Comparison of ENCODE assay signal across 8 cellular contexts in genomic region chr5:109690456-109691247, GRCh38. TPM values are rescaled to one million over a fixed set of nuclear protein-coding genes. Genes with fewer than 3 reads are reported as not detected.
DNase-seq lines count a peak whose midpoint lies in the region; ATAC-seq and TF ChIP-seq lines count a peak whose summit lies in the region.

No MANE protein-coding gene starts in this region.

- intact Hi-C loops in OCI-LY7 (cut with micrococcal nuclease; ENCODE audit: unreplicated experiment) (loop anchor here (1.0 to 10.0 kb wide), 5 partner anchors 363 to 1402 kb away; partner anchors contain the start of genes FBXL17, SLC25A46 and WDR36), mucosa of descending colon (cut with DNase I, micrococcal nuclease) (no loop called here)

- H3K4me3 ChIP-seq in ACC112 (ENCODE audit: low read depth, low read length) (peak overlapping the region; percentile 92), OCI-LY7 (ENCODE audit: low read depth, low read length, poor library complexity, severe bottlenecking) (peak overlapping the region; percentile 94), mucosa of descending colon (peak overlapping the region; percentile 81)

- H4K20me1 ChIP-seq in OCI-LY7 (ENCODE audit: insufficient read depth, low read length): peaks cover 14% of the 10 kb centered on the region

- POLR2A ChIA-PET in OCI-LY7 (lab: Charles Lee): interaction anchor here (1.1 to 2.3 kb wide), 4 partner anchors 11 to 364 kb away, joined by 3 to 9 read pairs (median 4); partner anchors contain the start of gene PJA2

- no peaks in the 10 kb centered on the region for H3K9me2 ChIP-seq in OCI-LY7 (ENCODE audit: insufficient read depth, low read length)

- H3K36me3 Mint-ChIP-seq in activated T-cell treated with anti-CD3 and anti-CD28 coated beads, Interleukin-2, amount 50 U/mL, for 4 hours (ENCODE audit: insufficient read depth): peaks cover 4% of the 10 kb centered on the region

- DNase-seq in OCI-LY7 (ENCODE audit: low spot score): peak; percentile 75
- DNase-seq in activated T-cell treated with anti-CD3 and anti-CD28 coated beads, Interleukin-2, amount 50 U/mL, for 4 hours: peak; percentile 35
- peak; percentile 89 to 94 for DNase-seq in erythroblast (lab: John Stamatoyannopoulos, UW)
- DNase-seq in mucosa of descending colon: peak; percentile 79 to 81 (median 81)
- DNase-seq in stimulated activated CD8-positive, alpha-beta memory T cell treated with anti-CD3 and anti-CD28 coated beads, Interleukin-7, amount 100 ng/mL, for 4 hours (ENCODE audit: low read depth in 2 of 2): peak; percentile 17 to 36

- H3K9me3 Mint-ChIP-seq in activated T-cell treated with anti-CD3 and anti-CD28 coated beads, Interleukin-2, amount 50 U/mL, for 4 hours: peaks cover 7% of the 10 kb centered on the region

- H3K4me1 ChIP-seq in ACC112 (ENCODE audit: control insufficient read depth, insufficient read depth, low read length, unreplicated experiment) (peaks cover 34% of the 10 kb centered on the region), OCI-LY7 (ENCODE audit: insufficient read depth, low read length, poor library complexity, severe bottlenecking) (peaks cover 36% of the 10 kb centered on the region), mucosa of descending colon (ENCODE audit: low read depth) (peaks cover 24% of the 10 kb centered on the region)

- peak; percentile 54 for TF ChIP-seq POLR2A in erythroblast (IDR thresholded peaks at IDR 0.05; ENCODE audit: low read length)

- H3K36me3 ChIP-seq in ACC112 (ENCODE audit: insufficient read depth, low read length) (no peaks in the 10 kb centered on the region), OCI-LY7 (ENCODE audit: insufficient read depth, low read length) (no peaks in the 10 kb centered on the region), mucosa of descending colon (ENCODE audit: low read depth) (no peaks in the 10 kb centered on the region)

- H3K79me2 ChIP-seq in ACC112 (ENCODE audit: control insufficient read depth, insufficient read depth, low read length, unreplicated experiment): peaks cover 45% of the 10 kb centered on the region
- H3K79me2 ChIP-seq in OCI-LY7 (ENCODE audit: insufficient read depth, low read depth, low read length): peaks cover 42% of the 10 kb centered on the region; the same call in 1 of the 2 replicates

- no TSS peak for BruUV-seq in OCI-LY7 (replicated peaks; lab: Mats Ljungman, UMichigan)

- H3K9me3 ChIP-seq in OCI-LY7 (ENCODE audit: low read length) (peaks cover 13% of the 10 kb centered on the region; the same call in 1 of the 2 replicates), mucosa of descending colon (peaks cover 2% of the 10 kb centered on the region)

- ATAC-seq in GM18511 (IDR thresholded peaks at IDR 0.05; ENCODE audit: unreplicated experiment) (peak; percentile 21), HG03432 (IDR thresholded peaks at IDR 0.05; ENCODE audit: unreplicated experiment) (peak; percentile 11), mucosa of descending colon (peak; percentile 34)
- ATAC-seq in activated T-cell treated with anti-CD3 and anti-CD28 coated beads, Interleukin-2, amount 50 U/mL, for 4 hours: peak; percentile 2 to 11

- H3K27ac ChIP-seq in ACC112 (ENCODE audit: low read depth, low read length) (peak overlapping the region; percentile 50; the same call in 1 of the 2 replicates), OCI-LY7 (ENCODE audit: low read depth, low read length, poor library complexity, severe bottlenecking) (peak overlapping the region; percentile 85)

- peak overlapping the region; percentile 87 for H3K4me2 ChIP-seq in OCI-LY7 (ENCODE audit: low read length)

- H3K4me3 Mint-ChIP-seq in activated T-cell treated with anti-CD3 and anti-CD28 coated beads, Interleukin-2, amount 50 U/mL, for 4 hours: peak overlapping the region; percentile 92

- TF ChIP-seq CTCF in OCI-LY7 (conservative IDR thresholded peaks at IDR 0.05; ENCODE audit: low read length) (peak; percentile 87), mucosa of descending colon (IDR thresholded peaks at IDR 0.05) (peak; percentile 69)

- H2AFZ ChIP-seq in ACC112 (ENCODE audit: low read length, unreplicated experiment): peak overlapping the region; percentile 94
- H2AFZ ChIP-seq in OCI-LY7 (ENCODE audit: low read length): peak overlapping the region; percentile 81

- H3K4me1 Mint-ChIP-seq in activated T-cell treated with anti-CD3 and anti-CD28 coated beads, Interleukin-2, amount 50 U/mL, for 4 hours (ENCODE audit: low read depth): peaks cover 47% of the 10 kb centered on the region

- no peaks in the 10 kb centered on the region for H3K27me3 ChIP-seq in ACC112 (ENCODE audit: insufficient read depth, low read length)

- peaks cover 2% of the 10 kb centered on the region for H3K27me3 Mint-ChIP-seq in activated T-cell treated with anti-CD3 and anti-CD28 coated beads, Interleukin-2, amount 50 U/mL, for 4 hours (ENCODE audit: low read depth)

- CTCF ChIA-PET in OCI-LY7 (lab: Charles Lee; ENCODE audit: unreplicated experiment): no interaction called here

RNA-seq across cellular contexts. Expression of gene MAN2A1, which starts 0.9 kb away (rescaled TPM):
- 23.0 and 32.9 TPM in 2 replicates for total RNA-seq in OCI-LY7 (2014; rRNA removed; shearing (Covaris generic))
- 28.7 and 32.7 TPM in 2 replicates for total RNA-seq in OCI-LY7 (2022)
- total RNA-seq in activated T-cell treated with anti-CD3 and anti-CD28 coated beads, Interleukin-2, amount 50 U/mL, for 4 hours: 10 to 100 TPM; 28.2 to 31.8 (median 30.4) TPM
- 10 to 100 TPM; 56.8 to 88.7 (median 75.1) TPM for total RNA-seq in mucosa of descending colon

Comparison
In these comparisons a context has a peak if more than half of its experiments do, and no peak if none do; other contexts are left out.
1. Peak in every context shown above with its lines: DNase-seq, ATAC-seq, H3K4me3 ChIP-seq and H3K27ac ChIP-seq.
2. DNase-seq: peak in every context shown above with its lines; median percentile 92 in erythroblast; 81 in mucosa of descending colon; 75 in OCI-LY7; 35 in activated T-cell treated with anti-CD3 and anti-CD28 coated beads, Interleukin-2, amount 50 U/mL, for 4 hours; 26 in stimulated activated CD8-positive, alpha-beta memory T cell treated with anti-CD3 and anti-CD28 coated beads, Interleukin-7, amount 100 ng/mL, for 4 hours.